ENCODE assay signal across 6 cellular contexts in genomic region chr9:129081388-129081889, GRCh38. TPM values are rescaled to one million over a fixed set of nuclear protein-coding genes. Genes with fewer than 3 reads are reported as not detected.
DNase-seq lines count a peak whose midpoint lies in the region; ATAC-seq and TF ChIP-seq lines count a peak whose summit lies in the region.

No MANE protein-coding gene starts in this region.

- intact Hi-C loops in lower lobe of right lung (cut with DNase I), result no loop called here

- no peaks in the 10 kb centered on the region for H3K9me3 ChIP-seq in lower lobe of right lung

- H3K27ac Mint-ChIP-seq in activated CD4-positive, alpha-beta memory T cell treated with anti-CD3 and anti-CD28 coated beads, Interleukin-2, amount 10 ng/mL, durations not matched to agents 7 days and 5 days, result peak overlapping the region; percentile 76

- CTCF ChIA-PET in activated CD4-positive, alpha-beta memory T cell treated with anti-CD3 and anti-CD28 coated beads, Interleukin-2, amount 10 ng/mL, durations not matched to agents 7 days and 5 days (lab: Charles Lee), result interaction anchor here (0.6 to 2.6 kb wide), 9 partner anchors 10 to 939 kb away, joined by 3 to 11 read pairs (median 4); partner anchors contain the start of genes ENDOG and MIGA2

- H3K27ac ChIP-seq in lower lobe of right lung, result peak overlapping the region; percentile 84

- peak overlapping the region; percentile 97 for H3K4me3 ChIP-seq in lower lobe of right lung

- H3K4me1 Mint-ChIP-seq in activated CD4-positive, alpha-beta memory T cell treated with anti-CD3 and anti-CD28 coated beads, Interleukin-2, amount 10 ng/mL, durations not matched to agents 7 days and 5 days, result peaks cover 28% of the 10 kb centered on the region

- peaks cover 3% of the 10 kb centered on the region for H3K36me3 Mint-ChIP-seq in activated CD4-positive, alpha-beta memory T cell treated with anti-CD3 and anti-CD28 coated beads, Interleukin-2, amount 10 ng/mL, durations not matched to agents 7 days and 5 days (ENCODE audit: low read depth)

- peak; percentile 1 to 4 for ATAC-seq in lower lobe of right lung
- no peak for ATAC-seq in HG03175 (IDR thresholded peaks at IDR 0.05; ENCODE audit: unreplicated experiment)

- TF ChIP-seq CTCF in lower lobe of right lung (IDR thresholded peaks at IDR 0.05), result no peak

- H3K4me3 Mint-ChIP-seq in activated CD4-positive, alpha-beta memory T cell treated with anti-CD3 and anti-CD28 coated beads, Interleukin-2, amount 10 ng/mL, durations not matched to agents 7 days and 5 days, result peak overlapping the region; percentile 87

- H3K27me3 Mint-ChIP-seq in activated CD4-positive, alpha-beta memory T cell treated with anti-CD3 and anti-CD28 coated beads, Interleukin-2, amount 10 ng/mL, durations not matched to agents 7 days and 5 days, result no peaks in the 10 kb centered on the region

- peaks cover 19% of the 10 kb centered on the region for H3K4me1 ChIP-seq in lower lobe of right lung

- peaks cover 17% of the 10 kb centered on the region for H3K36me3 ChIP-seq in lower lobe of right lung

- DNase-seq in DMS53 (lab: John Stamatoyannopoulos, UW), result peak; percentile 72
- no peak for DNase-seq in DMS53 treated with DMSO at 0.1 percent for 48 hours (lab: John Stamatoyannopoulos, UW; ENCODE audit: unreplicated experiment)
- DNase-seq in activated CD4-positive, alpha-beta memory T cell treated with anti-CD3 and anti-CD28 coated beads, Interleukin-2, amount 10 ng/mL, durations not matched to agents 7 days and 5 days, result no peak
- peak; percentile 66 for DNase-seq in lower lobe of right lung
- no peak for DNase-seq in NCI-H510A (lab: John Stamatoyannopoulos, UW)

- H3K27me3 ChIP-seq in lower lobe of right lung (ENCODE audit: low read depth), result no peaks in the 10 kb centered on the region

- POLR2A ChIA-PET in activated CD4-positive, alpha-beta memory T cell treated with anti-CD3 and anti-CD28 coated beads, Interleukin-2, amount 10 ng/mL, durations not matched to agents 7 days and 5 days (lab: Charles Lee), result interaction anchor here (0.6 to 3.1 kb wide), 13 partner anchors 9 to 546 kb away, joined by 3 to 25 read pairs (median 3); partner anchors contain the start of genes DOLK, ENDOG, MIGA2 and NUP188

- H3K9me3 Mint-ChIP-seq in activated CD4-positive, alpha-beta memory T cell treated with anti-CD3 and anti-CD28 coated beads, Interleukin-2, amount 10 ng/mL, durations not matched to agents 7 days and 5 days, result no peaks in the 10 kb centered on the region

RNA-seq across cellular contexts. Expression of gene DOLPP1, which starts 0.5 kb away (rescaled TPM):
- total RNA-seq in activated CD4-positive, alpha-beta memory T cell treated with anti-CD3 and anti-CD28 coated beads, Interleukin-2, amount 10 ng/mL, durations not matched to agents 7 days and 5 days, result 10 to 100 TPM; 12.9 to 16.3 TPM
- total RNA-seq in lower lobe of right lung, result 9.5 TPM

RNA-seq across cellular contexts. Expression of gene CRAT, which starts 29.2 kb away (rescaled TPM):
- 10 to 100 TPM; 17.3 to 18.2 TPM for total RNA-seq in activated CD4-positive, alpha-beta memory T cell treated with anti-CD3 and anti-CD28 coated beads, Interleukin-2, amount 10 ng/mL, durations not matched to agents 7 days and 5 days
- 23.2 TPM for total RNA-seq in lower lobe of right lung

RNA-seq across cellular contexts. Expression of gene PTPA, which starts 29.8 kb away (rescaled TPM):
- 10 to 100 TPM; 88.3 to 97.7 TPM for total RNA-seq in activated CD4-positive, alpha-beta memory T cell treated with anti-CD3 and anti-CD28 coated beads, Interleukin-2, amount 10 ng/mL, durations not matched to agents 7 days and 5 days
- total RNA-seq in lower lobe of right lung, result 100 TPM

RNA-seq across cellular contexts. Expression of gene MIGA2, which starts 45.0 kb away (rescaled TPM):
- total RNA-seq in activated CD4-positive, alpha-beta memory T cell treated with anti-CD3 and anti-CD28 coated beads, Interleukin-2, amount 10 ng/mL, durations not matched to agents 7 days and 5 days, result 10 to 100 TPM; 36.5 to 40.9 TPM
- total RNA-seq in lower lobe of right lung, result 21.2 TPM

RNA-seq across cellular contexts. Expression of gene SH3GLB2, which starts 53.3 kb away (rescaled TPM):
- total RNA-seq in activated CD4-positive, alpha-beta memory T cell treated with anti-CD3 and anti-CD28 coated beads, Interleukin-2, amount 10 ng/mL, durations not matched to agents 7 days and 5 days, result 10 to 100 TPM; 87.0 to 90.5 TPM
- 94.7 TPM for total RNA-seq in lower lobe of right lung

Comparison
In these comparisons a context has a peak if more than half of its experiments do, and no peak if none do; other contexts are left out.
1. DNase-seq: peak in DMS53 (single experiment) and lower lobe of right lung (single experiment); none in DMS53 treated with DMSO at 0.1 percent for 48 hours (single experiment), activated CD4-positive, alpha-beta memory T cell treated with anti-CD3 and anti-CD28 coated beads, Interleukin-2, amount 10 ng/mL, durations not matched to agents 7 days and 5 days (single experiment) and NCI-H510A (single experiment).